In the genomic region with DNA sequence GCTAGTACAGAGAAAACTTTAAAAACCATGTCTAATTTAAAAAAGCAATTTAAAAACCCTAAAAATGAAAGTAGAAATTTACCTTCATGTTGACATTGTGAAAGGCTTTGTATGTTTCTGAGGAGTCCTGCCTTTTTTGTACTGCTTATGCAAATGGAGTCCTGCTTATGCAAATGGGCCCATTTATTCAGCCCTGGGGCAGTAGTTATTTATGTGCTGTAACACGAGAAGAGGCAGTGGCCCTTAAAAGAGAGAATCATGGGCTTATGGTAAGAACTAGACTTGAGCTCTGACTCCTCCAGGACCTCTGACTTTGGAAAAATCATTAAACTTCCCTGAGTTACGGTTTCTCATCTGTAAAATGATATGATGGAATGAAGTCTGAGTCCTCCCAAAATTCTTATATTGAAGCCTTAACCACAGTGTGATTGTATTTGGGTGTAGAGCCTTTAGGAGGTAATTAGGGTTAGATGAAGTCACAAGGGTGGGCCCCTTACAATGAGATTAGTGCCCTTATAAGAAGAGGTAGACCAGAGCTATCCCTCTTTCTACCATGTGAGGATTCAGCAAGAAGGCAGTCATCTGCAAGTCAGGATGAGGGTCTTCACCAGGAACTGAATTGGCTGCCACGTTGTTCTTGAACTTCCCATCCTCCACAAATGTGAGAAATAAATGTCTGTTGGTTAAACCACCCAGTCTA, we compare ENCODE assay signal across 17 cellular contexts.
DNase-seq lines count a peak whose midpoint lies in the region; ATAC-seq and TF ChIP-seq lines count a peak whose summit lies in the region.
"Had no signal": no experiment of that assay in that cellular context is flagged by ENCODE, and none has a peak within 500 bp of the region (broad histone marks: within the 10 kb centered on the region; RNA-seq: fewer than 3 reads in every experiment).

No MANE protein-coding gene starts in this region.

- no peak overlapping the region for H3T11ph ChIP-seq in H9 (ENCODE audit: low read length)

- H2BK5ac ChIP-seq in H9 (ENCODE audit: insufficient read length, low read length): no peak overlapping the region

- H2BK12ac ChIP-seq in H9 (ENCODE audit: insufficient read length, low read depth, low read length): no peak overlapping the region

- H3K36me3 ChIP-seq in GM23338 (ENCODE audit: insufficient read depth): no peaks in the 10 kb centered on the region
- H3K36me3 ChIP-seq: BE2C had no signal

- H3K9me2 ChIP-seq in GM23338 (ENCODE audit: insufficient read depth): no peaks in the 10 kb centered on the region

- H4K91ac ChIP-seq in H9 (ENCODE audit: insufficient read length, low read depth, low read length): no peak overlapping the region

- DNase-seq in GM23338 (ENCODE audit: low spot score): peak; percentile 14
- peak; percentile 22 for DNase-seq in M059J (ENCODE audit: low read depth)
- DNase-seq in NCI-H69 (lab: John Stamatoyannopoulos, UW): peak; percentile 42
- DNase-seq in left kidney (ENCODE audit: low read depth, low spot score): peak; percentile 4
- DNase-seq in GM20000 (ENCODE audit: low spot score): no peak
- no peak for DNase-seq in H9
- DNase-seq: BE2C; C1 segment of cervical spinal cord; Caco-2; CD4-positive, CD25-positive, alpha-beta regulatory T cell; CD8-positive, alpha-beta memory T cell; DMS79; GF-D8; HFFc6 had no signal

- H2AK5ac ChIP-seq in H9 (ENCODE audit: insufficient read length, low read length): no peak overlapping the region

- H3F3A ChIP-seq in GM23338 (replicated peaks; ENCODE audit: low read depth): no peaks in the 10 kb centered on the region

- no peak overlapping the region for H4K8ac ChIP-seq in H9 (replicated peaks; ENCODE audit: insufficient read length, low read depth, low read length)

- H2BK15ac ChIP-seq in H9 (ENCODE audit: low read depth, low read length): no peak overlapping the region

- WGBS in H9 (ENCODE audit: extremely low coverage, insufficient read length, low lambda C conversion rate): no CpG with 5 or more reads among the region's 3 CpGs

- H3K27me3 ChIP-seq in GM23338 (ENCODE audit: insufficient read depth) (no peaks in the 10 kb centered on the region), H9 (ENCODE audit: insufficient read depth, low read length) (no peaks in the 10 kb centered on the region)
- H3K27me3 ChIP-seq: BE2C had no signal

- H3K4me1 ChIP-seq in GM23338 (ENCODE audit: insufficient read depth) (peaks cover 2% of the 10 kb centered on the region), H9 (ENCODE audit: insufficient read depth, low read length) (no peaks in the 10 kb centered on the region)
- H3K4me1 ChIP-seq: BE2C, Caco-2 had no signal

- H3K9me3 Mint-ChIP-seq in GM23338 (peaks cover 7% of the 10 kb centered on the region; the same call in 1 of the 3 replicates), H9 (peaks cover 8 to 9% of the 10 kb centered on the region in 2 experiments; a peak in 4 of 5 replicates)
- H3K9me3 Mint-ChIP-seq: HFFc6 had no signal

- no peak overlapping the region for H3K23ac ChIP-seq in H9 (ENCODE audit: insufficient read length, low read depth, low read length)

- no peak overlapping the region for H3K4me3 ChIP-seq in GM23338

- H3K4ac ChIP-seq in H9 (ENCODE audit: low read depth, low read length): no peak overlapping the region

- no peak overlapping the region for H2BK20ac ChIP-seq in H9 (ENCODE audit: low read depth, low read length, poor library complexity, severe bottlenecking)

- H3K14ac ChIP-seq in H9 (ENCODE audit: insufficient read depth, low read length): no peak overlapping the region

- H3K36me3 Mint-ChIP-seq in GM23338 (ENCODE audit: low read depth): 0 out of 3 replicates have a peak, but pooled peaks cover 8% of the 10 kb centered on the region
- H3K36me3 Mint-ChIP-seq in H9 (ENCODE audit: insufficient read depth in 1 of 3, low read depth in 3 of 3): peaks cover 0 to 12% (median 0%) of the 10 kb centered on the region in 3 experiments; a peak in 2 of 7 replicates
- H3K36me3 Mint-ChIP-seq: CD4-positive, CD25-positive, alpha-beta regulatory T cell had no signal

- peaks cover 6% of the 10 kb centered on the region for H3K9me3 ChIP-seq in H9 (ENCODE audit: control insufficient read depth, low read depth, low read length)
- H3K9me3 ChIP-seq: BE2C had no signal

- H3K4me1 Mint-ChIP-seq in GM23338 (no peaks in the 10 kb centered on the region), H9 (peaks cover under 1% of the 10 kb centered on the region in 2 experiments; a peak in 2 of 4 replicates)

- H3K18ac ChIP-seq in H9 (ENCODE audit: insufficient read length, low read depth, low read length): no peak overlapping the region

- H4K20me1 ChIP-seq in GM23338 (replicated peaks; ENCODE audit: insufficient read depth): no peaks in the 10 kb centered on the region
- no peaks in the 10 kb centered on the region for H4K20me1 ChIP-seq in H9 (ENCODE audit: control insufficient read depth, insufficient read depth, insufficient read length)

- H3K56ac ChIP-seq in H9 (ENCODE audit: insufficient read length, low read depth, low read length): no peak overlapping the region

- no peaks in the 10 kb centered on the region for H3K23me2 ChIP-seq in H9 (ENCODE audit: insufficient read length, low read depth, low read length, poor library complexity, severe bottlenecking)

- H2BK120ac ChIP-seq in H9 (ENCODE audit: low read depth, low read length, poor library complexity, severe bottlenecking): no peak overlapping the region

- H3K79me2 ChIP-seq in GM23338 (replicated peaks; ENCODE audit: insufficient read depth) (no peaks in the 10 kb centered on the region), H9 (ENCODE audit: insufficient read depth, low read length) (no peaks in the 10 kb centered on the region)

- H3K27me3 Mint-ChIP-seq in GM23338 (ENCODE audit: insufficient read depth, low read depth, poor library complexity) (no peaks in the 10 kb centered on the region), H9 (ENCODE audit: low read depth) (no peaks in the 10 kb centered on the region)

- H3K9ac ChIP-seq in H9 (ENCODE audit: extremely low read depth, insufficient read length, low read length): no peak overlapping the region
- H3K9ac ChIP-seq: KMS-11 had no signal

- H2AFZ ChIP-seq in GM23338 (no peak overlapping the region), H9 (ENCODE audit: low read length) (no peak overlapping the region)

- no peak overlapping the region for H4K5ac ChIP-seq in H9 (ENCODE audit: insufficient read length, low read depth, low read length)

- H3K4me3 Mint-ChIP-seq in GM23338 (no peak overlapping the region), H9 (no peak overlapping the region)
- H3K4me3 Mint-ChIP-seq: CD8-positive, alpha-beta memory T cell; HFFc6 had no signal

- H3K79me1 ChIP-seq in H9 (ENCODE audit: insufficient read depth, low read depth, low read length, poor library complexity, severe bottlenecking): no peaks in the 10 kb centered on the region

- H3K4me2 ChIP-seq in GM23338 (no peak overlapping the region), H9 (ENCODE audit: insufficient read depth, insufficient read length, low read length) (no peak overlapping the region)
- H3K4me2 ChIP-seq: KMS-11 had no signal

- ATAC-seq in GM23338: no peak
- no peak for ATAC-seq in HG02852 (IDR thresholded peaks at IDR 0.05; ENCODE audit: unreplicated experiment)
- no peak for ATAC-seq in HG02973 (IDR thresholded peaks at IDR 0.05; ENCODE audit: unreplicated experiment)

- no peak for TF ChIP-seq CTCF in GM23338 (conservative IDR thresholded peaks at IDR 0.05; ENCODE audit: low read depth in 2 of 2)
- no peak for TF ChIP-seq CTCF in GM20000 (IDR thresholded peaks at IDR 0.05; ENCODE audit: extremely low read depth, missing control alignments)
- no peak for TF ChIP-seq CTCF in H9 (conservative IDR thresholded peaks at IDR 0.05)

- H3K27ac Mint-ChIP-seq in GM23338 (no peak overlapping the region), H9 (no peak overlapping the region)
- H3K27ac Mint-ChIP-seq: CD8-positive, alpha-beta memory T cell; HFFc6 had no signal

- H3K27ac ChIP-seq in GM23338 (ENCODE audit: low read depth): no peak overlapping the region
- no peak overlapping the region for H3K27ac ChIP-seq in H9 (ENCODE audit: insufficient read length, low read depth, low read length)
- H3K27ac ChIP-seq: KMS-11 had no signal

Comparison
In these comparisons a context has a peak if more than half of its experiments do, and no peak if none do; other contexts are left out.
1. DNase-seq: peak in GM23338 (single experiment), M059J (single experiment), NCI-H69 (single experiment) and left kidney (single experiment); none in GM20000 (single experiment) and H9 (single experiment).